Comparison of ENCODE assay signal across 11 cellular contexts in the genomic region with DNA sequence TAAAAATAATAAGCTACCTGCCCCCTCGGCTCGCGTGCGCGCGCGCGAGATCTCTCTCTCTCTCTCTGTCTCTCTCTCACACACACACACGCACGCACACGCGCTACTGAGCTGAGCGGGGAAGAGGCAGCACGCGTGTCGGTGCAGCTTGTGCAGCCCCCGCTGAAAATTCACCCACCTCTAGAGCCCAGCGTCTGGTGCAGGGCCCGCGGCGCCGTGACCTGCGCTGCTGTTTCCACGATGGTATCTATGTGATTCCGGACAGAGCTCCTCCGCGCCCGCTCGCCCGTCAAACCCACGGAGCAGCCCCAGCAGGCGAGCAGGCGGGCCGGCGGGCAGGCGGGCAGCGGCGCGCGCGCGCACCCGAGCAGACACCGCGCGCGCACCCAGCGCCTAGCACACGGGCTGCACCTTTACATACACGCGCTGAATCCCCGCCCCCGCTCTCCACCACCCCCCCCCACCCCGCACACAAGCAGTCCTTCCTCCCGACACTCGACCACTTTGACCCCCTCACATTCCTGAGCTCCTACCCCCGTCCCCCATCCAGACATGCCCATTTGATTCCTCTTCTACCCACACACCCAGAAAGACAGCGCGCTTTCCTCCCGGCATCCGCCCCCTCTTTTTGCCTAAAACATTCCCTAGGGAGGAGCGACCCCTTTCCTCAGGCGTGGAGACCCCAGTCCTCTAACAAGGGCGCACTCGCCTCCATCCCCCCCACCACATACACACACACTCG. TPM values are rescaled to one million over a fixed set of nuclear protein-coding genes. Genes with fewer than 3 reads are reported as not detected.
A peak's percentile ranks its signal among the peaks of the same experiment; 100 is the strongest.
DNase-seq lines count a peak whose midpoint lies in the region; ATAC-seq lines count a peak whose summit lies in the region.
"Had no signal": no experiment of that assay in that cellular context is flagged by ENCODE, and none has a peak within 500 bp of the region (broad histone marks: within the 10 kb centered on the region; RNA-seq: fewer than 3 reads in every experiment).

No MANE protein-coding gene starts in this region.

- H3K36me3 ChIP-seq in rectal smooth muscle tissue (ENCODE audit: control insufficient read depth, insufficient read depth, low read length), result no peaks in the 10 kb centered on the region

- H3K4me3 ChIP-seq in iPS-11a (ENCODE audit: low read depth, low read length), result peak overlapping the region; percentile 58
- H3K4me3 ChIP-seq in rectal smooth muscle tissue (ENCODE audit: low read length), result peak overlapping the region; percentile 38

- peak; percentile 66 for DNase-seq in G401 (ENCODE audit: low spot score)
- peak; percentile 35 for DNase-seq in amniotic epithelial cell (ENCODE audit: low read depth)
- no peak for DNase-seq in OCI-M2 (lab: John Stamatoyannopoulos, UW; ENCODE audit: unreplicated experiment)
- no peak for DNase-seq in KG1 (lab: John Stamatoyannopoulos, UW)
- DNase-seq: DMS153 had no signal

- no peaks in the 10 kb centered on the region for H3K4me1 ChIP-seq in rectal smooth muscle tissue (ENCODE audit: control insufficient read depth, insufficient read depth, low read length)

- in situ Hi-C loops in G401 (cut with HindIII; ENCODE audit: low sequenced_read_pairs), result no loop called here

- ATAC-seq in GM21737 (IDR thresholded peaks at IDR 0.05; ENCODE audit: unreplicated experiment) (no peak), GM18498 (IDR thresholded peaks at IDR 0.05; ENCODE audit: unreplicated experiment) (no peak)

- no peak overlapping the region for H3K27ac ChIP-seq in rectal smooth muscle tissue (ENCODE audit: low read depth, low read length)

- H3K9ac ChIP-seq in rectal smooth muscle tissue (ENCODE audit: low read length), result no peak overlapping the region

- H3K27me3 ChIP-seq in rectal smooth muscle tissue (ENCODE audit: control insufficient read depth, insufficient read depth, low read length), result peaks cover 4% of the 10 kb centered on the region

RNA-seq across cellular contexts. Expression of gene SLITRK4, which starts 1.0 kb away (rescaled TPM):
- total RNA-seq in G401 (2014; rRNA removed; shearing (Covaris generic)), result not detected in 2 replicates
- total RNA-seq: activated CD8-positive, alpha-beta memory T cell treated with anti-CD3 and anti-CD28 coated beads for 36 hours; OCI-LY7 had no signal

Comparison
In these comparisons a context has a peak if more than half of its experiments do, and no peak if none do; other contexts are left out.
1. DNase-seq: peak in G401 (single experiment) and amniotic epithelial cell (single experiment); none in OCI-M2 (single experiment) and KG1 (single experiment).